8 cellular contexts compared by ENCODE assay signal in the genomic region with DNA sequence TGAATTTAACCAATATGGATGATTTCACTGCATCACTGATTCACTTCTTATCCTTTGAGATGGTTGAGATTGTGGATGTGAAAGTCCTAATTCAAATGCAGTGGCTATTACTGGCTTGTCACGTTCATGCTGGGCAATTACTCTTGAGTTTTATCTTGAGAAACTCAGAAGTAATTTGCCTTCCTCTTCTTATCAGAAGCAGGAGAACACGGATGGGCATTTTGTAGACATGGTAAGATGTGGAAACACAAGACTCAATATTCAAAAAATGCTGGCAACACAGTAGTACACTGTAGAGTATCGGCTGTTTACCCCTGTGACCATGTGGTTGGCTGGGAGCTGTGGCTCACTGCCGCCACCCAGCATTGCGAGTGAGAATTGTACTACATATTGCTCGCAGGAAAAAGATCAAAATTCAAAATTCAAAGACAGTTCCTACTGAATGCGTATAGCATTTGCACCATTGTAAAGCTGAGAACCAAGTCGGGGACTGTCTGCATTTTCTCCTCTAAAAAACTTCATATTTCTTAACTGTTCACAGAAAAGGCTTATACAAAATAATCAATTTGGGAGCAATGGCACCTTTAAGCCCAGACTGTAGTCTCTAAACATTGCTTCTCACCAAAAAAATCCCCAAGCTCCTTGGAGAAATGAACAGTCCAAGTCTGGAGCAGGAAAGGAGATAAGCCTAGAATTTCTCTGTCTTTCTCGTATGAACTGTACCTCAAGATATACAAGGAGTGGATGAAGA.
DNase-seq lines count a peak whose midpoint lies in the region; ATAC-seq and TF ChIP-seq lines count a peak whose summit lies in the region.

No MANE protein-coding gene starts in this region.

- no peak overlapping the region for H3K4me3 ChIP-seq in SK-N-SH (ENCODE audit: low read depth in 2 of 2, low read length in 1 of 2)

- H3K9me2 ChIP-seq in SK-N-SH: no peaks in the 10 kb centered on the region

- H3K4me1 ChIP-seq in SK-N-SH (ENCODE audit: control insufficient read depth in 1 of 2, insufficient read depth in 2 of 2, low read depth in 1 of 2, low read length in 1 of 2): peaks cover 0 to 2% of the 10 kb centered on the region in 2 experiments; a peak in 1 of 4 replicates

- peak; percentile 64 for TF ChIP-seq CTCF in SK-N-SH (IDR thresholded peaks at IDR 0.05)

- peak; percentile 11 for DNase-seq in COLO668 (lab: John Stamatoyannopoulos, UW; ENCODE audit: unreplicated experiment)
- DNase-seq in GM19238 (ENCODE audit: insufficient read length, low spot score): peak; percentile 25
- peak; percentile 49 for DNase-seq in SK-N-SH
- peak; percentile 76 for DNase-seq in amniotic epithelial cell (ENCODE audit: low read depth)
- DNase-seq in iris pigment epithelial cell (ENCODE audit: low read depth): peak; percentile 54
- peak; percentile 17 to 30 (median 24) for DNase-seq in stimulated activated CD4-positive, alpha-beta T cell treated with anti-CD3 and anti-CD28 coated beads, TNF-alpha, amount 100 ng/mL, for 48 hours (ENCODE audit: low read depth in 3 of 3)
- DNase-seq in NCI-H345 (lab: John Stamatoyannopoulos, UW): no peak

- H3K27me3 ChIP-seq in SK-N-SH (ENCODE audit: insufficient read depth): no peaks in the 10 kb centered on the region; the same call in 1 of the 2 replicates

- no peak overlapping the region for H3K9ac ChIP-seq in SK-N-SH

- no peaks in the 10 kb centered on the region for H4K20me1 ChIP-seq in SK-N-SH (ENCODE audit: insufficient read depth)

- no peaks in the 10 kb centered on the region for H3K36me3 ChIP-seq in SK-N-SH (replicated peaks in 1 of 2; ENCODE audit: control insufficient read depth in 1 of 2, insufficient read depth in 2 of 2, low read length in 1 of 2)

- no peaks in the 10 kb centered on the region for H3K9me3 ChIP-seq in SK-N-SH

- 43% methylated on average over 9 of the region's 9 CpGs for WGBS in SK-N-SH (ENCODE audit: low lambda C conversion rate)

- POLR2A ChIA-PET in SK-N-SH (lab: Yijun Ruan, JAX): no interaction called here

- no peak for TF ChIP-seq EP300 in SK-N-SH (IDR thresholded peaks at IDR 0.05; ENCODE audit: borderline replicate concordance in 1 of 2, low read depth in 1 of 2, low read length in 1 of 2)

- H3K27ac ChIP-seq in SK-N-SH (ENCODE audit: low read depth in 2 of 2, low read length in 1 of 2): no peak overlapping the region

- CTCF ChIA-PET in SK-N-SH (lab: Yijun Ruan, JAX): interaction anchor here (0.8 to 3.4 kb wide), 19 partner anchors 13 to 242 kb away, joined by 3 to 40 read pairs (median 6); no protein-coding TSS in a partner anchor

- peak; percentile 83 for TF ChIP-seq RAD21 in SK-N-SH (IDR thresholded peaks at IDR 0.05; ENCODE audit: low read length)

- ATAC-seq in HG03342 (IDR thresholded peaks at IDR 0.05; ENCODE audit: unreplicated experiment): peak; percentile 96

- no peak overlapping the region for H3K4me2 ChIP-seq in SK-N-SH

- H3F3A ChIP-seq in SK-N-SH (replicated peaks; ENCODE audit: insufficient read depth): no peaks in the 10 kb centered on the region

- H2AFZ ChIP-seq in SK-N-SH (ENCODE audit: low read depth): no peak overlapping the region

- no peaks in the 10 kb centered on the region for H3K79me2 ChIP-seq in SK-N-SH (ENCODE audit: insufficient read depth)

TF ChIP-seq in SK-N-SH, 30 proteins besides CTCF, POLR2A, EP300 and RAD21:
- TF ChIP-seq, protein P1, sequence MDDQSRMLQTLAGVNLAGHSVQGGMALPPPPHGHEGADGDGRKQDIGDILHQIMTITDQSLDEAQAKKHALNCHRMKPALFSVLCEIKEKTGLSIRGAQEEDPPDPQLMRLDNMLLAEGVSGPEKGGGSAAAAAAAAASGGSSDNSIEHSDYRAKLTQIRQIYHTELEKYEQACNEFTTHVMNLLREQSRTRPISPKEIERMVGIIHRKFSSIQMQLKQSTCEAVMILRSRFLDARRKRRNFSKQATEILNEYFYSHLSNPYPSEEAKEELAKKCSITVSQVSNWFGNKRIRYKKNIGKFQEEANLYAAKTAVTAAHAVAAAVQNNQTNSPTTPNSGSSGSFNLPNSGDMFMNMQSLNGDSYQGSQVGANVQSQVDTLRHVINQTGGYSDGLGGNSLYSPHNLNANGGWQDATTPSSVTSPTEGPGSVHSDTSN (IDR thresholded peaks at IDR 0.05): no peak
- TF ChIP-seq SMC3 (IDR thresholded peaks at IDR 0.05; ENCODE audit: low read depth, low read length): peak; percentile 88
- TF ChIP-seq, protein P2, sequence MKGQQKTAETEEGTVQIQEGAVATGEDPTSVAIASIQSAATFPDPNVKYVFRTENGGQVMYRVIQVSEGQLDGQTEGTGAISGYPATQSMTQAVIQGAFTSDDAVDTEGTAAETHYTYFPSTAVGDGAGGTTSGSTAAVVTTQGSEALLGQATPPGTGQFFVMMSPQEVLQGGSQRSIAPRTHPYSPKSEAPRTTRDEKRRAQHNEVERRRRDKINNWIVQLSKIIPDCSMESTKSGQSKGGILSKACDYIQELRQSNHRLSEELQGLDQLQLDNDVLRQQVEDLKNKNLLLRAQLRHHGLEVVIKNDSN (IDR thresholded peaks at IDR 0.05; ENCODE audit: borderline replicate concordance, low read depth): no peak
- TF ChIP-seq, protein P3, sequence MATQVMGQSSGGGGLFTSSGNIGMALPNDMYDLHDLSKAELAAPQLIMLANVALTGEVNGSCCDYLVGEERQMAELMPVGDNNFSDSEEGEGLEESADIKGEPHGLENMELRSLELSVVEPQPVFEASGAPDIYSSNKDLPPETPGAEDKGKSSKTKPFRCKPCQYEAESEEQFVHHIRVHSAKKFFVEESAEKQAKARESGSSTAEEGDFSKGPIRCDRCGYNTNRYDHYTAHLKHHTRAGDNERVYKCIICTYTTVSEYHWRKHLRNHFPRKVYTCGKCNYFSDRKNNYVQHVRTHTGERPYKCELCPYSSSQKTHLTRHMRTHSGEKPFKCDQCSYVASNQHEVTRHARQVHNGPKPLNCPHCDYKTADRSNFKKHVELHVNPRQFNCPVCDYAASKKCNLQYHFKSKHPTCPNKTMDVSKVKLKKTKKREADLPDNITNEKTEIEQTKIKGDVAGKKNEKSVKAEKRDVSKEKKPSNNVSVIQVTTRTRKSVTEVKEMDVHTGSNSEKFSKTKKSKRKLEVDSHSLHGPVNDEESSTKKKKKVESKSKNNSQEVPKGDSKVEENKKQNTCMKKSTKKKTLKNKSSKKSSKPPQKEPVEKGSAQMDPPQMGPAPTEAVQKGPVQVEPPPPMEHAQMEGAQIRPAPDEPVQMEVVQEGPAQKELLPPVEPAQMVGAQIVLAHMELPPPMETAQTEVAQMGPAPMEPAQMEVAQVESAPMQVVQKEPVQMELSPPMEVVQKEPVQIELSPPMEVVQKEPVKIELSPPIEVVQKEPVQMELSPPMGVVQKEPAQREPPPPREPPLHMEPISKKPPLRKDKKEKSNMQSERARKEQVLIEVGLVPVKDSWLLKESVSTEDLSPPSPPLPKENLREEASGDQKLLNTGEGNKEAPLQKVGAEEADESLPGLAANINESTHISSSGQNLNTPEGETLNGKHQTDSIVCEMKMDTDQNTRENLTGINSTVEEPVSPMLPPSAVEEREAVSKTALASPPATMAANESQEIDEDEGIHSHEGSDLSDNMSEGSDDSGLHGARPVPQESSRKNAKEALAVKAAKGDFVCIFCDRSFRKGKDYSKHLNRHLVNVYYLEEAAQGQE (IDR thresholded peaks at IDR 0.05; ENCODE audit: low read depth, low read length): no peak
- TF ChIP-seq, protein P4, sequence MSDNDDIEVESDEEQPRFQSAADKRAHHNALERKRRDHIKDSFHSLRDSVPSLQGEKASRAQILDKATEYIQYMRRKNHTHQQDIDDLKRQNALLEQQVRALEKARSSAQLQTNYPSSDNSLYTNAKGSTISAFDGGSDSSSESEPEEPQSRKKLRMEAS (IDR thresholded peaks at IDR 0.05; ENCODE audit: low read depth): peak; percentile 81; the same call in 1 of the 2 replicates
- TF ChIP-seq MXI1 (IDR thresholded peaks at IDR 0.05; ENCODE audit: low read depth, low read length): 0 out of 2 replicates have a peak, but pooled peaks have one; percentile 43
- TF ChIP-seq JUND (IDR thresholded peaks at IDR 0.05): no peak
- no peak for TF ChIP-seq SIN3A (IDR thresholded peaks at IDR 0.05; ENCODE audit: borderline replicate concordance, low read depth, low read length)
- no peak for TF ChIP-seq NFIC (IDR thresholded peaks at IDR 0.05; ENCODE audit: borderline replicate concordance)
